In genomic region chr3:133882986-133883586, GRCh38 we compare ENCODE assay signal across 1 cellular context.
TF ChIP-seq lines count a peak whose summit lies in the region.

No MANE protein-coding gene starts in this region.

TF ChIP-seq in K562, 482 proteins besides CTCF, POLR2A, EP300 and RAD21 (continued from another document):
- TF ChIP-seq PRDM10 (IDR thresholded peaks at IDR 0.05; ENCODE audit: partially characterized antibody) (no peak), SETDB1 (IDR thresholded peaks at IDR 0.05; ENCODE audit: low read length) (no peak), ARHGAP35 (IDR thresholded peaks at IDR 0.05; ENCODE audit: partially characterized antibody) (no peak), HMBOX1 (IDR thresholded peaks at IDR 0.05) (no peak), MLLT1 (IDR thresholded peaks at IDR 0.05) (no peak), RFX1 (IDR thresholded peaks at IDR 0.05) (no peak), PHF20 (IDR thresholded peaks at IDR 0.05; ENCODE audit: partially characterized antibody) (no peak)
